11 cellular contexts compared by ENCODE assay signal in genomic region chr11:102447193-102447592, GRCh38. TPM values are rescaled to one million over a fixed set of nuclear protein-coding genes. Genes with fewer than 3 reads are reported as not detected.
A peak's percentile ranks its signal among the peaks of the same experiment; 100 is the strongest.
DNase-seq lines count a peak whose midpoint lies in the region; ATAC-seq and TF ChIP-seq lines count a peak whose summit lies in the region.
"Had no signal": no experiment of that assay in that cellular context is flagged by ENCODE, and none has a peak within 500 bp of the region (broad histone marks: within the 10 kb centered on the region; RNA-seq: fewer than 3 reads in every experiment).

No MANE protein-coding gene starts in this region.

- ATAC-seq in GM18868 (IDR thresholded peaks at IDR 0.05; ENCODE audit: unreplicated experiment) (peak; percentile 37), HG02852 (IDR thresholded peaks at IDR 0.05; ENCODE audit: unreplicated experiment) (peak; percentile 29), T-helper 17 cell (peak; percentile 24), WTC11 (no peak)
- peak; percentile 82 to 87 for ATAC-seq in natural killer cell treated with Interleukin-12 subunit alpha and Interleukin-12 subunit beta and Interleukin-15 and Interleukin-18, amount 100 ng/mL, for 72 hours
- ATAC-seq: Right ventricle myocardium inferior, sciatic nerve had no signal

- H3K4me1 ChIP-seq in esophagus muscularis mucosa, result peaks cover 11 to 37% (median 30%) of the 10 kb centered on the region in 4 donors

- no peak overlapping the region for H3K4me3 ChIP-seq in esophagus muscularis mucosa

- H3K9me3 Mint-ChIP-seq in natural killer cell treated with Interleukin-12 subunit alpha and Interleukin-12 subunit beta and Interleukin-15 and Interleukin-18, amount 100 ng/mL, for 72 hours, result no peaks in the 10 kb centered on the region
- peaks cover 11% of the 10 kb centered on the region for H3K9me3 Mint-ChIP-seq in WTC11

- peak overlapping the region; percentile 41 for H3K4me3 Mint-ChIP-seq in T-helper 17 cell
- H3K4me3 Mint-ChIP-seq in natural killer cell treated with Interleukin-12 subunit alpha and Interleukin-12 subunit beta and Interleukin-15 and Interleukin-18, amount 100 ng/mL, for 72 hours, result peak overlapping the region; percentile 75
- no peak overlapping the region for H3K4me3 Mint-ChIP-seq in WTC11

- intact Hi-C loops in esophagus muscularis mucosa (cut with DNase I), result no loop called here

- H3K4me1 Mint-ChIP-seq in T-helper 17 cell, result peaks cover 69% of the 10 kb centered on the region
- H3K4me1 Mint-ChIP-seq in natural killer cell treated with Interleukin-12 subunit alpha and Interleukin-12 subunit beta and Interleukin-15 and Interleukin-18, amount 100 ng/mL, for 72 hours (ENCODE audit: low read depth in 2 of 2), result peaks cover 71 to 75% of the 10 kb centered on the region in 2 donors
- peaks cover 36% of the 10 kb centered on the region for H3K4me1 Mint-ChIP-seq in WTC11

- H3K9me3 ChIP-seq in T-helper 17 cell (ENCODE audit: control insufficient read depth, low read length, poor library complexity, severe bottlenecking), result no peaks in the 10 kb centered on the region
- no peaks in the 10 kb centered on the region for H3K9me3 ChIP-seq in esophagus muscularis mucosa

- H3K27ac Mint-ChIP-seq in T-helper 17 cell, result peak overlapping the region; percentile 95
- peak overlapping the region; percentile 84 to 89 for H3K27ac Mint-ChIP-seq in natural killer cell treated with Interleukin-12 subunit alpha and Interleukin-12 subunit beta and Interleukin-15 and Interleukin-18, amount 100 ng/mL, for 72 hours
- no peak overlapping the region for H3K27ac Mint-ChIP-seq in WTC11

- H3K36me3 ChIP-seq in esophagus muscularis mucosa, result peaks cover 0 to 24% (median 11%) of the 10 kb centered on the region in 4 donors

- H3K27me3 Mint-ChIP-seq in T-helper 17 cell (no peaks in the 10 kb centered on the region), WTC11 (ENCODE audit: low read depth) (peaks cover 21% of the 10 kb centered on the region)
- H3K27me3 Mint-ChIP-seq in natural killer cell treated with Interleukin-12 subunit alpha and Interleukin-12 subunit beta and Interleukin-15 and Interleukin-18, amount 100 ng/mL, for 72 hours, result peaks cover 0 to 6% of the 10 kb centered on the region in 2 donors

- TF ChIP-seq EP300 in esophagus muscularis mucosa (IDR thresholded peaks at IDR 0.05), result no peak

- TF ChIP-seq CTCF in esophagus muscularis mucosa (IDR thresholded peaks at IDR 0.05), result no peak
- no peak for TF ChIP-seq CTCF in WTC11 (IDR thresholded peaks at IDR 0.05)

- TF ChIP-seq POLR2A in esophagus muscularis mucosa (IDR thresholded peaks at IDR 0.05; ENCODE audit: low read depth), result no peak

- H3K27ac ChIP-seq in esophagus muscularis mucosa (replicated peaks in 1 of 4), result no peak overlapping the region

- DNase-seq in T-helper 17 cell (no peak), DMS 273 (lab: John Stamatoyannopoulos, UW; ENCODE audit: unreplicated experiment) (no peak), NCI-H2227 (lab: John Stamatoyannopoulos, UW; ENCODE audit: unreplicated experiment) (no peak), esophagus muscularis mucosa (ENCODE audit: extremely low spot score) (no peak), WTC11 (ENCODE audit: low spot score) (no peak)
- DNase-seq in natural killer cell treated with Interleukin-12 subunit alpha and Interleukin-12 subunit beta and Interleukin-15 and Interleukin-18, amount 100 ng/mL, for 72 hours (ENCODE audit: low spot score), result peak; percentile 66
- DNase-seq: stimulated activated naive CD4-positive, alpha-beta T cell had no signal

- peaks cover 9% of the 10 kb centered on the region for H3K36me3 Mint-ChIP-seq in T-helper 17 cell (ENCODE audit: low read depth)
- peaks cover 43% of the 10 kb centered on the region for H3K36me3 Mint-ChIP-seq in natural killer cell treated with Interleukin-12 subunit alpha and Interleukin-12 subunit beta and Interleukin-15 and Interleukin-18, amount 100 ng/mL, for 72 hours
- peaks cover 48% of the 10 kb centered on the region for H3K36me3 Mint-ChIP-seq in WTC11

- no peaks in the 10 kb centered on the region for H3K27me3 ChIP-seq in esophagus muscularis mucosa

- POLR2A ChIA-PET in WTC11 (lab: Charles Lee), result no interaction called here

- CTCF ChIA-PET in WTC11 (lab: Charles Lee), result no interaction called here

TF ChIP-seq in WTC11, 78 proteins besides CTCF, POLR2A, EP300 and RAD21:
- TF ChIP-seq ZNF121 (CRISPR knock-in tag; IDR thresholded peaks at IDR 0.05), result no peak

RNA-seq across cellular contexts. Expression of gene TMEM123, which starts 5.4 kb away (rescaled TPM):
- 100 to 1,000 TPM; 372 to 400 TPM for total RNA-seq in T-helper 17 cell
- 10 to 100 TPM; 64.6 to 81.3 TPM for total RNA-seq in natural killer cell treated with Interleukin-12 subunit alpha and Interleukin-12 subunit beta and Interleukin-15 and Interleukin-18, amount 100 ng/mL, for 72 hours
- total RNA-seq in esophagus muscularis mucosa, result 100 to 1,000 TPM in 1 of 4 donors, 10 to 100 TPM in 3; 82.7 to 116 (median 88.8) TPM
- 102 to 116 TPM (median 114 TPM) in 3 replicates for total RNA-seq in WTC11 (2021)
